In genomic region chr1:196801920-196802319, GRCh38 we compare ENCODE assay signal across 10 cellular contexts. TPM values are rescaled to one million over a fixed set of nuclear protein-coding genes. Genes with fewer than 3 reads are reported as not detected.
"Had no signal": no experiment of that assay in that cellular context is flagged by ENCODE, and none has a peak within 500 bp of the region (broad histone marks: within the 10 kb centered on the region; RNA-seq: fewer than 3 reads in every experiment).

No MANE protein-coding gene starts in this region.

RNA-seq across cellular contexts. Expression of gene CFHR1, which starts 17.6 kb away (rescaled TPM):
- total RNA-seq: natural killer cell treated with Interleukin-12 subunit alpha and Interleukin-12 subunit beta and Interleukin-15 and Interleukin-18, amount 100 ng/mL, for 72 hours; osteocyte; prostate gland; right atrium auricular region; stomach; thoracic aorta; thyroid gland; vagina had no signal

RNA-seq across cellular contexts. Expression of gene CFHR3, which starts 27.3 kb away (rescaled TPM):
- total RNA-seq: natural killer cell treated with Interleukin-12 subunit alpha and Interleukin-12 subunit beta and Interleukin-15 and Interleukin-18, amount 100 ng/mL, for 72 hours; prostate gland; pulmonary artery endothelial cell; temporal lobe; vagina had no signal
